Comparison of ENCODE assay signal across 8 cellular contexts in the genomic region with DNA sequence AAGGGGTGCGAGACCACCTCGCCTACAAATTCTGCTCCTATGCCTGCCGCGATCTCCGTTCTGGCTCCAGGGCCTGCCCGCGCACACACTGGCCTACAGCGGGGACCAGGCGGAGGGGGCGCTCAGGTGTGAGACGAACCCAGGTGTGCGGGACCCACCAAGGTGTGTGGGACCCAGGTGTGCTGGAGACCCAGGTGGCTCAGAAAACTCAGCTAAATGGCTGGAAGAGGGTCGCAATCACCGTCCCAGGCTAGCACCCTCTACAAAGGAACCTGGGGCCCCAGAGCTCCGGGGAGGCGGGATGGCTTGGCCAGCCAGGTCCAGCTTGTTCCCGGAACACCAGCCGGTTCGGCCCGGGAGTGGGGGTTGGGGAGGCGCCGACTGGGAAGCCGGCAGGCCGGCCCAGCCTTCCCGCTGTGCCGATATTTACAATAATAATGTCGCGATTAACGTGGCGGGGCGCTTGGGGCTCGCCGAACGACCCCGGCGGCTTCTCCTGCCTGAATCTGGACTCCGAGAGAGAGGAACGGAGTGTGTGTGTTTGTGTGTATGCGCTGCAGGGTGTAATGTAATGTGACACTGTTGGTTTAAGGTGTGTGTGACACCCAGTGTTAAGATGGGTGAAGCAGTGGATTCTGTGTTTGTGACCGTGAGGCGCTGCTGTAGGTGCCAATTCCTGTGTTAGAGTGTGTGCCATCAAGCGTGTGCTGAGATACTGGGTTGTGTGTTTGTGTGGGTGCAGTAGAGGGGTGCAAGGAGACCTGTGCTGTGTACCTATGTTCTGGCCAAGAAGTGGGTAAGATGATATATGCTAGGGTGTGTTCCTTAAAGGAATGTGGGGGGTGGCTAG. TPM values are rescaled to one million over a fixed set of nuclear protein-coding genes. Genes with fewer than 3 reads are reported as not detected.
A peak's percentile ranks its signal among the peaks of the same experiment; 100 is the strongest.
DNase-seq lines count a peak whose midpoint lies in the region; ATAC-seq lines count a peak whose summit lies in the region.

No MANE protein-coding gene starts in this region.

- DNase-seq in NCI-H146 (lab: John Stamatoyannopoulos, UW), result peak; percentile 32
- DNase-seq in NCI-H146 treated with DMSO at 0.1 percent for 48 hours (lab: John Stamatoyannopoulos, UW; ENCODE audit: unreplicated experiment), result no peak
- peak; percentile 17 for DNase-seq in activated CD8-positive, alpha-beta T cell treated with anti-CD3 and anti-CD28 coated beads, Interleukin-2, amount 10 ng/mL, durations not matched to agents 7 days and 5 days
- peak; percentile 55 for DNase-seq in islet precursor cell
- no peak for DNase-seq in stimulated activated effector memory CD8-positive, alpha-beta T cell treated with anti-CD3 and anti-CD28 coated beads, Interleukin-12 subunit alpha, Interleukin-12 subunit beta, amount 100 ng/mL, for 72 hours (ENCODE audit: low spot score in 2 of 2)
- DNase-seq in activated CD4-positive, CD25-positive, alpha-beta regulatory T cell treated with anti-CD3 and anti-CD28 coated beads, Interleukin-2, amount 50 U/mL, for 72 hours, result no peak

- H3K9me3 Mint-ChIP-seq in activated CD8-positive, alpha-beta T cell treated with anti-CD3 and anti-CD28 coated beads, Interleukin-2, amount 10 ng/mL, durations not matched to agents 7 days and 5 days (ENCODE audit: insufficient read depth), result no peaks in the 10 kb centered on the region
- no peaks in the 10 kb centered on the region for H3K9me3 Mint-ChIP-seq in stimulated activated effector memory CD8-positive, alpha-beta T cell treated with anti-CD3 and anti-CD28 coated beads, Interleukin-12 subunit alpha, Interleukin-12 subunit beta, amount 100 ng/mL, for 72 hours

- peaks cover 76% of the 10 kb centered on the region for H3K27me3 Mint-ChIP-seq in activated CD8-positive, alpha-beta T cell treated with anti-CD3 and anti-CD28 coated beads, Interleukin-2, amount 10 ng/mL, durations not matched to agents 7 days and 5 days (ENCODE audit: low read depth)

- no peaks in the 10 kb centered on the region for H3K36me3 Mint-ChIP-seq in activated CD8-positive, alpha-beta T cell treated with anti-CD3 and anti-CD28 coated beads, Interleukin-2, amount 10 ng/mL, durations not matched to agents 7 days and 5 days (ENCODE audit: low read depth)
- H3K36me3 Mint-ChIP-seq in stimulated activated effector memory CD8-positive, alpha-beta T cell treated with anti-CD3 and anti-CD28 coated beads, Interleukin-12 subunit alpha, Interleukin-12 subunit beta, amount 100 ng/mL, for 72 hours, result no peaks in the 10 kb centered on the region

- H3K27ac Mint-ChIP-seq in activated CD8-positive, alpha-beta T cell treated with anti-CD3 and anti-CD28 coated beads, Interleukin-2, amount 10 ng/mL, durations not matched to agents 7 days and 5 days, result no peak overlapping the region
- H3K27ac Mint-ChIP-seq in stimulated activated effector memory CD8-positive, alpha-beta T cell treated with anti-CD3 and anti-CD28 coated beads, Interleukin-12 subunit alpha, Interleukin-12 subunit beta, amount 100 ng/mL, for 72 hours, result no peak overlapping the region

- H3K4me3 Mint-ChIP-seq in activated CD8-positive, alpha-beta T cell treated with anti-CD3 and anti-CD28 coated beads, Interleukin-2, amount 10 ng/mL, durations not matched to agents 7 days and 5 days, result no peak overlapping the region
- H3K4me3 Mint-ChIP-seq in stimulated activated effector memory CD8-positive, alpha-beta T cell treated with anti-CD3 and anti-CD28 coated beads, Interleukin-12 subunit alpha, Interleukin-12 subunit beta, amount 100 ng/mL, for 72 hours, result peak overlapping the region; percentile 77

- H3K4me1 Mint-ChIP-seq in activated CD8-positive, alpha-beta T cell treated with anti-CD3 and anti-CD28 coated beads, Interleukin-2, amount 10 ng/mL, durations not matched to agents 7 days and 5 days (ENCODE audit: low read depth), result peaks cover 20% of the 10 kb centered on the region
- H3K4me1 Mint-ChIP-seq in stimulated activated effector memory CD8-positive, alpha-beta T cell treated with anti-CD3 and anti-CD28 coated beads, Interleukin-12 subunit alpha, Interleukin-12 subunit beta, amount 100 ng/mL, for 72 hours, result peaks cover 30% of the 10 kb centered on the region

- POLR2A ChIA-PET in activated CD8-positive, alpha-beta T cell treated with anti-CD3 and anti-CD28 coated beads, Interleukin-2, amount 10 ng/mL, durations not matched to agents 7 days and 5 days (lab: Charles Lee), result no interaction called here

- no peak for ATAC-seq in activated CD8-positive, alpha-beta T cell treated with anti-CD3 and anti-CD28 coated beads, Interleukin-2, amount 10 ng/mL, durations not matched to agents 7 days and 5 days
- no peak for ATAC-seq in stimulated activated effector memory CD8-positive, alpha-beta T cell treated with anti-CD3 and anti-CD28 coated beads, Interleukin-12 subunit alpha, Interleukin-12 subunit beta, amount 100 ng/mL, for 72 hours
- ATAC-seq in HG03139 (IDR thresholded peaks at IDR 0.05; ENCODE audit: unreplicated experiment) (no peak), GM19397 (IDR thresholded peaks at IDR 0.05; ENCODE audit: unreplicated experiment) (no peak)

- CTCF ChIA-PET in activated CD8-positive, alpha-beta T cell treated with anti-CD3 and anti-CD28 coated beads, Interleukin-2, amount 10 ng/mL, durations not matched to agents 7 days and 5 days (lab: Charles Lee), result interaction anchor here (0.7 to 7.8 kb wide), 5 partner anchors 27 to 207 kb away, joined by 3 to 145 read pairs (median 9); partner anchors contain the start of gene PCDH12

RNA-seq across cellular contexts. Expression of gene PCDH1, which starts 1.4 kb away (rescaled TPM):
- not detected for total RNA-seq in activated CD8-positive, alpha-beta T cell treated with anti-CD3 and anti-CD28 coated beads, Interleukin-2, amount 10 ng/mL, durations not matched to agents 7 days and 5 days

RNA-seq across cellular contexts. Expression of gene DELE1, which starts 46.8 kb away (rescaled TPM):
- total RNA-seq in activated CD8-positive, alpha-beta T cell treated with anti-CD3 and anti-CD28 coated beads, Interleukin-2, amount 10 ng/mL, durations not matched to agents 7 days and 5 days, result 10 to 100 TPM; 65.7 to 65.8 TPM

Comparison
In these comparisons a context has a peak if more than half of its experiments do, and no peak if none do; other contexts are left out.
1. DNase-seq: peak in NCI-H146 (single experiment), activated CD8-positive, alpha-beta T cell treated with anti-CD3 and anti-CD28 coated beads, Interleukin-2, amount 10 ng/mL, durations not matched to agents 7 days and 5 days (single experiment) and islet precursor cell (single experiment); none in NCI-H146 treated with DMSO at 0.1 percent for 48 hours (single experiment), stimulated activated effector memory CD8-positive, alpha-beta T cell treated with anti-CD3 and anti-CD28 coated beads, Interleukin-12 subunit alpha, Interleukin-12 subunit beta, amount 100 ng/mL, for 72 hours (0 of 2) and activated CD4-positive, CD25-positive, alpha-beta regulatory T cell treated with anti-CD3 and anti-CD28 coated beads, Interleukin-2, amount 50 U/mL, for 72 hours (single experiment).